Comparison of ENCODE assay signal across 15 cellular contexts in the genomic region with DNA sequence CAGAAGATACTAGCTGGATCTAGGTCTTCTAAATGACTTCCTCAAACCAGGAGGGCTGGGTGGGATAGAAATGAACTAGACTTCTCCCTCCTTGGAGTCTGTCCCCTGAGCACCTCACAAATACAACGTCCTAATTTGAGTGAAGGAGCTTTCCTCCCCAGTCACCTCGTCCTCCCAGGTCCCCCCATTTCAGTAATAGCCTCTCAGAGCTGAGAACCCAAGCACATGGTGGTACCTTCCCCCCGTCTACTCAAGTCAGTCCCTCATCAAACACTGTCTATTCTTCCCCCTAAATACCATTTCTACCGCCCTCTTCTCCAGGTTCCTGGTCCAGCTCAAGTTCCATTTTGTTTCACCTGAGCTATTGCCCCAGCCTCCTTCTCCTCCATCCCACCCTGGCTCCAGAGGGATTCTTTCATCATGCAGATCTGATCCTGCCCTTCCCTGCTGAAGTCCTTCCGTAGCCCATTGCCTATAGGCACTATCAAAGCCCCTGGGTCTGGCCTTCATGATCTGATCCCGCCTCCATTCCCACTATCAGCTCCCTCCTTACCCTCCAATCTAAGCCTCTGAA. TPM values are rescaled to one million over a fixed set of nuclear protein-coding genes. Genes with fewer than 3 reads are reported as not detected.
DNase-seq lines count a peak whose midpoint lies in the region; ATAC-seq and TF ChIP-seq lines count a peak whose summit lies in the region.
"Had no signal": no experiment of that assay in that cellular context is flagged by ENCODE, and none has a peak within 500 bp of the region (broad histone marks: within the 10 kb centered on the region; RNA-seq: fewer than 3 reads in every experiment).

No MANE protein-coding gene starts in this region.

- no peak overlapping the region for H3K4me2 ChIP-seq in mammary epithelial cell (ENCODE audit: insufficient read depth, low read depth, low read length)

- BruUV-seq in Panc1 (replicated peaks; lab: Mats Ljungman, UMichigan) = no TSS peak
- no TSS peak for BruUV-seq in mammary epithelial cell (replicated peaks; lab: Mats Ljungman, UMichigan)

- H3K27ac ChIP-seq in Panc1 (ENCODE audit: low read length) = peak overlapping the region; percentile 14
- H3K27ac ChIP-seq in mammary epithelial cell (ENCODE audit: insufficient read depth, low read depth, low read length) = no peak overlapping the region
- H3K27ac ChIP-seq: suprapubic skin had no signal

- TF ChIP-seq CTCF in natural killer cell (IDR thresholded peaks at IDR 0.05) = no peak
- TF ChIP-seq CTCF in Panc1 (IDR thresholded peaks at IDR 0.05) = no peak
- no peak for TF ChIP-seq CTCF in endothelial cell (IDR thresholded peaks at IDR 0.05; ENCODE audit: unreplicated experiment)
- TF ChIP-seq CTCF in mammary epithelial cell (conservative IDR thresholded peaks at IDR 0.05 in 1 of 2, IDR thresholded peaks at IDR 0.05 in 1 of 2; ENCODE audit: extremely low read depth in 1 of 2, insufficient read depth in 1 of 2, low read depth in 1 of 2, low read length in 2 of 2) = no peak

- H4K20me1 ChIP-seq in mammary epithelial cell (ENCODE audit: insufficient read depth, low read length) = no peaks in the 10 kb centered on the region

- H3K9ac ChIP-seq in mammary epithelial cell (ENCODE audit: insufficient read depth, low read length) = no peak overlapping the region

- H3K4me1 ChIP-seq in Panc1 (ENCODE audit: control insufficient read depth, insufficient read depth, low read length) (peaks cover 45% of the 10 kb centered on the region), mammary epithelial cell (ENCODE audit: insufficient read depth, low read length) (peaks cover 3% of the 10 kb centered on the region)

- in situ Hi-C loops in Panc1 (cut with HindIII; ENCODE audit: low pct_unique_long_range_greater_than_20kb, low sequenced_read_pairs) = no loop called here
- in situ Hi-C loops in mammary epithelial cell (cut with MboI; ENCODE audit: low sequenced_read_pairs in 2 of 2) = no loop called here

- DNase-seq in natural killer cell (no peak), Panc1 (ENCODE audit: low read depth, low spot score) (no peak), endothelial cell (ENCODE audit: low spot score) (no peak), kidney tubule cell (ENCODE audit: low spot score) (no peak), mammary epithelial cell (no peak)
- DNase-seq in natural killer cell treated with Interleukin-12 subunit alpha and Interleukin-12 subunit beta and Interleukin-15 and Interleukin-18, amount 100 ng/mL, for 72 hours (ENCODE audit: low spot score) = no peak
- no peak for DNase-seq in stimulated activated CD4-positive, alpha-beta T cell treated with anti-CD3 and anti-CD28 coated beads, Interleukin-4, amount 100 ng/mL, for 4 hours
- DNase-seq: activated CD8-positive, alpha-beta memory T cell treated with anti-CD3 and anti-CD28 coated beads, Interleukin-2, amount 10 ng/mL, durations not matched to agents 7 days and 5 days; C1 segment of cervical spinal cord; caudate nucleus; hypothalamus; NCI-H187 had no signal

- H3K9me3 ChIP-seq in Panc1 (ENCODE audit: control insufficient read depth, insufficient read depth, low read depth, low read length) = no peaks in the 10 kb centered on the region
- H3K9me3 ChIP-seq in mammary epithelial cell (replicated peaks; ENCODE audit: insufficient read depth, low read length) = no peaks in the 10 kb centered on the region
- H3K9me3 ChIP-seq: suprapubic skin had no signal

- H3K36me3 ChIP-seq in Panc1 (ENCODE audit: control insufficient read depth, insufficient read depth, low read length) (0 out of 2 replicates have a peak, but pooled peaks cover 6% of the 10 kb centered on the region), mammary epithelial cell (ENCODE audit: insufficient read depth, low read length) (no peaks in the 10 kb centered on the region)

- ATAC-seq in natural killer cell = no peak
- ATAC-seq in natural killer cell treated with Interleukin-12 subunit alpha and Interleukin-12 subunit beta and Interleukin-15 and Interleukin-18, amount 100 ng/mL, for 72 hours = no peak
- peak; percentile 1; the same call in 1 of the 2 replicates for ATAC-seq in Panc1
- ATAC-seq: activated CD8-positive, alpha-beta memory T cell treated with anti-CD3 and anti-CD28 coated beads, Interleukin-2, amount 10 ng/mL, durations not matched to agents 7 days and 5 days had no signal

- peaks cover 0 to 3% of the 10 kb centered on the region in 2 donors for H3K9me3 Mint-ChIP-seq in natural killer cell
- H3K9me3 Mint-ChIP-seq in natural killer cell treated with Interleukin-12 subunit alpha and Interleukin-12 subunit beta and Interleukin-15 and Interleukin-18, amount 100 ng/mL, for 72 hours = no peaks in the 10 kb centered on the region
- peaks cover 4% of the 10 kb centered on the region for H3K9me3 Mint-ChIP-seq in endothelial cell (ENCODE audit: unreplicated experiment)

- H3K27ac Mint-ChIP-seq in natural killer cell (peak overlapping the region; percentile 61 to 71), endothelial cell (ENCODE audit: unreplicated experiment) (peak overlapping the region; percentile 12)
- no peak overlapping the region for H3K27ac Mint-ChIP-seq in natural killer cell treated with Interleukin-12 subunit alpha and Interleukin-12 subunit beta and Interleukin-15 and Interleukin-18, amount 100 ng/mL, for 72 hours

- peaks cover 13% of the 10 kb centered on the region for H3K36me3 Mint-ChIP-seq in natural killer cell
- peaks cover 10% of the 10 kb centered on the region for H3K36me3 Mint-ChIP-seq in natural killer cell treated with Interleukin-12 subunit alpha and Interleukin-12 subunit beta and Interleukin-15 and Interleukin-18, amount 100 ng/mL, for 72 hours
- H3K36me3 Mint-ChIP-seq in endothelial cell (ENCODE audit: low read depth, unreplicated experiment) = peaks cover 40% of the 10 kb centered on the region

- H3K4me1 Mint-ChIP-seq in natural killer cell (peaks cover 23 to 40% of the 10 kb centered on the region in 2 donors), endothelial cell (ENCODE audit: unreplicated experiment) (peaks cover 36% of the 10 kb centered on the region)
- peaks cover 18 to 24% of the 10 kb centered on the region in 2 donors for H3K4me1 Mint-ChIP-seq in natural killer cell treated with Interleukin-12 subunit alpha and Interleukin-12 subunit beta and Interleukin-15 and Interleukin-18, amount 100 ng/mL, for 72 hours (ENCODE audit: low read depth in 2 of 2)

- 72% methylated on average over 5 of the region's 6 CpGs for WGBS in mammary epithelial cell (ENCODE audit: low coverage, missing lambda C conversion rate)

- intact Hi-C loops in natural killer cell (cut with micrococcal nuclease) = no loop called here
- intact Hi-C loops in Panc1 (cut with micrococcal nuclease; ENCODE audit: unreplicated experiment) = no loop called here
- intact Hi-C loops in mammary epithelial cell (cut with micrococcal nuclease) = no loop called here

- no peaks in the 10 kb centered on the region for H3K27me3 Mint-ChIP-seq in natural killer cell (ENCODE audit: low read depth in 2 of 2)
- no peaks in the 10 kb centered on the region for H3K27me3 Mint-ChIP-seq in natural killer cell treated with Interleukin-12 subunit alpha and Interleukin-12 subunit beta and Interleukin-15 and Interleukin-18, amount 100 ng/mL, for 72 hours
- peaks cover 28% of the 10 kb centered on the region for H3K27me3 Mint-ChIP-seq in endothelial cell (ENCODE audit: unreplicated experiment)

- CTCF ChIA-PET in Panc1 (lab: Charles Lee) = interaction anchor here (0.5 to 0.6 kb wide), 2 partner anchors 52 to 71 kb away, joined by 3 to 5 read pairs; no protein-coding TSS in a partner anchor
- CTCF ChIA-PET in mammary epithelial cell (lab: Charles Lee; ENCODE audit: low non-redundant PET) = no interaction called here

- POLR2A ChIA-PET in Panc1 (lab: Charles Lee) = interaction anchor here (0.5 to 3.0 kb wide), 4 partner anchors 9 to 428 kb away, joined by 4 to 16 read pairs (median 6); a partner anchor contains a TSS

- no peak overlapping the region for H2AFZ ChIP-seq in mammary epithelial cell (ENCODE audit: low read depth, low read length)

- dilution Hi-C loops in mammary epithelial cell (cut with HindIII; ENCODE audit: low sequenced_read_pairs) = no loop called here

- H3K27me3 ChIP-seq in Panc1 (ENCODE audit: control insufficient read depth, insufficient read depth, low read length) = no peaks in the 10 kb centered on the region
- H3K27me3 ChIP-seq in mammary epithelial cell (ENCODE audit: insufficient read depth, low read length) = no peaks in the 10 kb centered on the region

- H3K4me3 Mint-ChIP-seq in natural killer cell = peak overlapping the region; percentile 56
- H3K4me3 Mint-ChIP-seq in natural killer cell treated with Interleukin-12 subunit alpha and Interleukin-12 subunit beta and Interleukin-15 and Interleukin-18, amount 100 ng/mL, for 72 hours = no peak overlapping the region
- H3K4me3 Mint-ChIP-seq in endothelial cell (ENCODE audit: unreplicated experiment) = peak overlapping the region; percentile 62
- H3K4me3 Mint-ChIP-seq: activated CD8-positive, alpha-beta memory T cell treated with anti-CD3 and anti-CD28 coated beads, Interleukin-2, amount 10 ng/mL, durations not matched to agents 7 days and 5 days had no signal

- H3K4me3 ChIP-seq in Panc1 (ENCODE audit: low read depth in 2 of 2, low read length in 2 of 2) = no peak overlapping the region
- no peak overlapping the region for H3K4me3 ChIP-seq in mammary epithelial cell (replicated peaks in 1 of 3; ENCODE audit: insufficient read depth in 1 of 3, low read depth in 2 of 3, low read length in 3 of 3)
- H3K4me3 ChIP-seq: suprapubic skin had no signal

- no peaks in the 10 kb centered on the region for H3K79me2 ChIP-seq in mammary epithelial cell (ENCODE audit: insufficient read depth, low read length)

RNA-seq across cellular contexts. Expression of a gene that starts 5.3 kb away (rescaled TPM):
- total RNA-seq in natural killer cell = 1 to 10 TPM in 2 of 3 donors, under 1 TPM in 1; 0.55 to 2.6 (median 1.5) TPM
- total RNA-seq in natural killer cell treated with Interleukin-12 subunit alpha and Interleukin-12 subunit beta and Interleukin-15 and Interleukin-18, amount 100 ng/mL, for 72 hours = 1 to 10 TPM in 1 of 2 donors, not detected in 1; 1.1 TPM
- total RNA-seq in Panc1 (2021; ENCODE audit: unreplicated experiment) = 2.5 TPM
- 4.2 TPM for polyA plus RNA-seq in Panc1 (2012; ENCODE audit: insufficient read length)
- total RNA-seq in endothelial cell (ENCODE audit: unreplicated experiment) = 0.92 TPM
- total RNA-seq in mammary epithelial cell = not detected
- not detected for polyA plus RNA-seq in mammary epithelial cell
- polyA minus RNA-seq in mammary epithelial cell = not detected
- total RNA-seq: activated CD8-positive, alpha-beta memory T cell treated with anti-CD3 and anti-CD28 coated beads, Interleukin-2, amount 10 ng/mL, durations not matched to agents 7 days and 5 days; suprapubic skin had no signal

RNA-seq across cellular contexts. Expression of a gene that starts 9.1 kb away (rescaled TPM):
- total RNA-seq in natural killer cell = 100 to 1,000 TPM; 219 to 658 (median 296) TPM
- total RNA-seq in natural killer cell treated with Interleukin-12 subunit alpha and Interleukin-12 subunit beta and Interleukin-15 and Interleukin-18, amount 100 ng/mL, for 72 hours = 10 to 100 TPM; 17.8 to 17.9 TPM
- total RNA-seq in Panc1 (2021; ENCODE audit: unreplicated experiment) = 469 TPM
- polyA plus RNA-seq in Panc1 (2012; ENCODE audit: insufficient read length) = 387 TPM
- total RNA-seq in endothelial cell (ENCODE audit: unreplicated experiment) = 123 TPM
- total RNA-seq in mammary epithelial cell = 10 to 100 TPM; 26.5 to 64.1 TPM
- 9.6 TPM for polyA plus RNA-seq in mammary epithelial cell
- polyA minus RNA-seq in mammary epithelial cell = 27.1 TPM

RNA-seq across cellular contexts. Expression of a gene that starts 32.3 kb away (rescaled TPM):
- total RNA-seq in natural killer cell (not detected), Panc1 (2021; ENCODE audit: unreplicated experiment) (7.7 TPM), endothelial cell (ENCODE audit: unreplicated experiment) (0.51 TPM), mammary epithelial cell (not detected)
- not detected for total RNA-seq in natural killer cell treated with Interleukin-12 subunit alpha and Interleukin-12 subunit beta and Interleukin-15 and Interleukin-18, amount 100 ng/mL, for 72 hours
- polyA plus RNA-seq in Panc1 (2012; ENCODE audit: insufficient read length) = 50.5 TPM
- not detected for polyA plus RNA-seq in mammary epithelial cell
- polyA minus RNA-seq in mammary epithelial cell = not detected
- total RNA-seq: activated CD8-positive, alpha-beta memory T cell treated with anti-CD3 and anti-CD28 coated beads, Interleukin-2, amount 10 ng/mL, durations not matched to agents 7 days and 5 days; NCI-H460; suprapubic skin had no signal
- polyA plus RNA-seq: adipose tissue had no signal

RNA-seq across cellular contexts. Expression of a gene that starts 52.6 kb away (rescaled TPM):
- total RNA-seq in natural killer cell (10 to 100 TPM in 1 of 3 donors, under 1 TPM in 2; 0.35 to 13.6 (median 0.84) TPM), Panc1 (2021; ENCODE audit: unreplicated experiment) (0.05 TPM), endothelial cell (ENCODE audit: unreplicated experiment) (2.1 TPM), mammary epithelial cell (not detected)
- 1 to 10 TPM in 1 of 2 donors, not detected in 1; 3.0 TPM for total RNA-seq in natural killer cell treated with Interleukin-12 subunit alpha and Interleukin-12 subunit beta and Interleukin-15 and Interleukin-18, amount 100 ng/mL, for 72 hours
- polyA plus RNA-seq in Panc1 (2012; ENCODE audit: insufficient read length) = not detected
- not detected for polyA plus RNA-seq in mammary epithelial cell
- polyA minus RNA-seq in mammary epithelial cell = not detected
- total RNA-seq: activated CD8-positive, alpha-beta memory T cell treated with anti-CD3 and anti-CD28 coated beads, Interleukin-2, amount 10 ng/mL, durations not matched to agents 7 days and 5 days; NCI-H460 had no signal

Comparison
In these comparisons a context has a peak if more than half of its experiments do, and no peak if none do; other contexts are left out.
1. H3K27ac Mint-ChIP-seq: peak in natural killer cell (2 of 2) and endothelial cell (single experiment); none in natural killer cell treated with Interleukin-12 subunit alpha and Interleukin-12 subunit beta and Interleukin-15 and Interleukin-18, amount 100 ng/mL, for 72 hours (0 of 2).